ENCODE assay signal across 1 cellular context in the genomic region with DNA sequence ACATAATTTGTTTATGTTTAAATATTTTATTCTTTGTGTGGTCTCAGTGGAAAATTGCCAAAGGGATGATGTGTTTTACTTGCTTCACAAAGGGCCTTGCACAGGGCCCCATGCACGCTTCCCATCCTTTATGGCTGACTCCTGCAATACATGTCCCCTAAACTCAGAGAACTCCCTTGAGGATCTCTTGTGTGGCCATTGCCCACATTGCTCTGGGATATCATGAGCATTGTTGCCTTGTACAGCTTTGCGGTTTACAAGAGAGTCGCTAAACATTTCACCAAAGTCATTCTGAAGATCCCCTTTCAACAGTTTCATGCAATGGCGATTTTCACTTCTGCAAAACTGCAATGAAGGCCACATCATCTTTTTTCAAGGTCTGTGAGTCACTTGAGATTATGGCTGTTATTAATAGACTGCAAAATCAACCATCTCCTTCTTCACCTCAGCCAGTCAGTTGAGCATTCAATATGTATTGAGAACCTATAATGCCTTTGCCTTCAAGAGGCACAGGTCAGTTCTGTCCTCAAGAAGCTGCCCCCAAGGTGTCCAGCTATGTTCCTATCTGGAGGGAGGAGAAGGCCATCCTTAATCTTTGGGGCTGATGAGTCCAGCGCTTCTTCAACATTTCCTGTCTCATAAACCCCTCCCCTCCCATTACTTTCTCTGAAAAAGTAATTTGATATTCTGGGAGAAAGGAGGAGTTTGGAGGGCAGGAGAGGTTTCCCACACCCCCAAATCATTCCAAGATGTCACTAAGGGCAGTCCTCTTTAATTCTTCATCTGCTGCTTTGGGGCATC.
TF ChIP-seq lines count a peak whose summit lies in the region.

No MANE protein-coding gene starts in this region.

TF ChIP-seq in K562, 482 proteins besides CTCF, POLR2A, EP300 and RAD21 (continued from another document and continues in another):
- TF ChIP-seq, protein P1, sequence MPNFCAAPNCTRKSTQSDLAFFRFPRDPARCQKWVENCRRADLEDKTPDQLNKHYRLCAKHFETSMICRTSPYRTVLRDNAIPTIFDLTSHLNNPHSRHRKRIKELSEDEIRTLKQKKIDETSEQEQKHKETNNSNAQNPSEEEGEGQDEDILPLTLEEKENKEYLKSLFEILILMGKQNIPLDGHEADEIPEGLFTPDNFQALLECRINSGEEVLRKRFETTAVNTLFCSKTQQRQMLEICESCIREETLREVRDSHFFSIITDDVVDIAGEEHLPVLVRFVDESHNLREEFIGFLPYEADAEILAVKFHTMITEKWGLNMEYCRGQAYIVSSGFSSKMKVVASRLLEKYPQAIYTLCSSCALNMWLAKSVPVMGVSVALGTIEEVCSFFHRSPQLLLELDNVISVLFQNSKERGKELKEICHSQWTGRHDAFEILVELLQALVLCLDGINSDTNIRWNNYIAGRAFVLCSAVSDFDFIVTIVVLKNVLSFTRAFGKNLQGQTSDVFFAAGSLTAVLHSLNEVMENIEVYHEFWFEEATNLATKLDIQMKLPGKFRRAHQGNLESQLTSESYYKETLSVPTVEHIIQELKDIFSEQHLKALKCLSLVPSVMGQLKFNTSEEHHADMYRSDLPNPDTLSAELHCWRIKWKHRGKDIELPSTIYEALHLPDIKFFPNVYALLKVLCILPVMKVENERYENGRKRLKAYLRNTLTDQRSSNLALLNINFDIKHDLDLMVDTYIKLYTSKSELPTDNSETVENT (CRISPR knock-in tag; IDR thresholded peaks at IDR 0.05), result no peak
- TF ChIP-seq PHF21A (IDR thresholded peaks at IDR 0.05; ENCODE audit: borderline replicate concordance, low read depth) (no peak), ZNF740 (CRISPR knock-in tag; IDR thresholded peaks at IDR 0.05) (no peak), ZNF740 (tag; IDR thresholded peaks at IDR 0.05) (no peak), ZSCAN29 (IDR thresholded peaks at IDR 0.05) (no peak), CC2D1A (IDR thresholded peaks at IDR 0.05) (no peak), ZNF280B (CRISPR knock-in tag; IDR thresholded peaks at IDR 0.05) (no peak), BRD4 (IDR thresholded peaks at IDR 0.05) (0 out of 2 replicates have a peak, but pooled peaks have one; percentile 66), RBM17 (IDR thresholded peaks at IDR 0.05; ENCODE audit: borderline replicate concordance, low read depth, low read length) (no peak), TRIM24 (IDR thresholded peaks at IDR 0.05) (no peak; a peak in 1 of 4 replicates), CTBP1 (IDR thresholded peaks at IDR 0.05; ENCODE audit: borderline replicate concordance) (0 out of 2 replicates have a peak, but pooled peaks have one; percentile 36), CHD2 (IDR thresholded peaks at IDR 0.05; ENCODE audit: low read depth, low read length) (no peak), XRCC4 (IDR thresholded peaks at IDR 0.05; ENCODE audit: extremely low read depth, insufficient read depth, insufficient read length) (no peak), RBFOX2 (IDR thresholded peaks at IDR 0.05; ENCODE audit: low read depth, low read length) (no peak), PRPF4 (IDR thresholded peaks at IDR 0.05; ENCODE audit: insufficient read depth, low read depth, low read length, poor library complexity, severe bottlenecking) (no peak), POLR2B (IDR thresholded peaks at IDR 0.05; ENCODE audit: low read depth, partially characterized antibody) (no peak), POLR2G (IDR thresholded peaks at IDR 0.05; ENCODE audit: low read depth, low read length) (no peak), CHCHD3 (CRISPR knock-in tag; IDR thresholded peaks at IDR 0.05) (no peak), CLOCK (CRISPR knock-in tag; IDR thresholded peaks at IDR 0.05; ENCODE audit: borderline replicate concordance) (no peak), SNIP1 (IDR thresholded peaks at IDR 0.05; ENCODE audit: low read depth) (no peak), ZSCAN32 (CRISPR knock-in tag; IDR thresholded peaks at IDR 0.05) (no peak), MTF1 (CRISPR knock-in tag; IDR thresholded peaks at IDR 0.05; ENCODE audit: borderline replicate concordance) (no peak), BMI1 (IDR thresholded peaks at IDR 0.05; ENCODE audit: low read length) (no peak), BRCA1 (IDR thresholded peaks at IDR 0.05) (no peak), BRCA1 (CRISPR knock-in tag; IDR thresholded peaks at IDR 0.05) (no peak), NONO (IDR thresholded peaks at IDR 0.05; ENCODE audit: low read depth in 2 of 2, low read length in 1 of 2) (no peak), SIN3B (IDR thresholded peaks at IDR 0.05; ENCODE audit: low read depth) (no peak), ZNF146 (CRISPR knock-in tag; IDR thresholded peaks at IDR 0.05; ENCODE audit: unreplicated experiment) (no peak), FOXO4 (CRISPR knock-in tag; IDR thresholded peaks at IDR 0.05) (no peak), BHLHE40 (IDR thresholded peaks at IDR 0.05; ENCODE audit: low read length) (no peak), ZNF431 (CRISPR knock-in tag; IDR thresholded peaks at IDR 0.05) (no peak)
- TF ChIP-seq, protein P2, sequence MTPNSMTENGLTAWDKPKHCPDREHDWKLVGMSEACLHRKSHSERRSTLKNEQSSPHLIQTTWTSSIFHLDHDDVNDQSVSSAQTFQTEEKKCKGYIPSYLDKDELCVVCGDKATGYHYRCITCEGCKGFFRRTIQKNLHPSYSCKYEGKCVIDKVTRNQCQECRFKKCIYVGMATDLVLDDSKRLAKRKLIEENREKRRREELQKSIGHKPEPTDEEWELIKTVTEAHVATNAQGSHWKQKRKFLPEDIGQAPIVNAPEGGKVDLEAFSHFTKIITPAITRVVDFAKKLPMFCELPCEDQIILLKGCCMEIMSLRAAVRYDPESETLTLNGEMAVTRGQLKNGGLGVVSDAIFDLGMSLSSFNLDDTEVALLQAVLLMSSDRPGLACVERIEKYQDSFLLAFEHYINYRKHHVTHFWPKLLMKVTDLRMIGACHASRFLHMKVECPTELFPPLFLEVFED (CRISPR knock-in tag; conservative IDR thresholded peaks at IDR 0.05), result no peak
- TF ChIP-seq, protein P3, sequence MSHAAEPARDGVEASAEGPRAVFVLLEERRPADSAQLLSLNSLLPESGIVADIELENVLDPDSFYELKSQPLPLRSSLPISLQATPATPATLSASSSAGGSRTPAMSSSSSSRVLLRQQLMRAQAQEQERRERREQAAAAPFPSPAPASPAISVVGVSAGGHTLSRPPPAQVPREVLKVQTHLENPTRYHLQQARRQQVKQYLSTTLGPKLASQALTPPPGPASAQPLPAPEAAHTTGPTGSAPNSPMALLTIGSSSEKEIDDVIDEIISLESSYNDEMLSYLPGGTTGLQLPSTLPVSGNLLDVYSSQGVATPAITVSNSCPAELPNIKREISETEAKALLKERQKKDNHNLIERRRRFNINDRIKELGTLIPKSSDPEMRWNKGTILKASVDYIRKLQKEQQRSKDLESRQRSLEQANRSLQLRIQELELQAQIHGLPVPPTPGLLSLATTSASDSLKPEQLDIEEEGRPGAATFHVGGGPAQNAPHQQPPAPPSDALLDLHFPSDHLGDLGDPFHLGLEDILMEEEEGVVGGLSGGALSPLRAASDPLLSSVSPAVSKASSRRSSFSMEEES (CRISPR knock-in tag; IDR thresholded peaks at IDR 0.05), result no peak
- TF ChIP-seq, protein P4, sequence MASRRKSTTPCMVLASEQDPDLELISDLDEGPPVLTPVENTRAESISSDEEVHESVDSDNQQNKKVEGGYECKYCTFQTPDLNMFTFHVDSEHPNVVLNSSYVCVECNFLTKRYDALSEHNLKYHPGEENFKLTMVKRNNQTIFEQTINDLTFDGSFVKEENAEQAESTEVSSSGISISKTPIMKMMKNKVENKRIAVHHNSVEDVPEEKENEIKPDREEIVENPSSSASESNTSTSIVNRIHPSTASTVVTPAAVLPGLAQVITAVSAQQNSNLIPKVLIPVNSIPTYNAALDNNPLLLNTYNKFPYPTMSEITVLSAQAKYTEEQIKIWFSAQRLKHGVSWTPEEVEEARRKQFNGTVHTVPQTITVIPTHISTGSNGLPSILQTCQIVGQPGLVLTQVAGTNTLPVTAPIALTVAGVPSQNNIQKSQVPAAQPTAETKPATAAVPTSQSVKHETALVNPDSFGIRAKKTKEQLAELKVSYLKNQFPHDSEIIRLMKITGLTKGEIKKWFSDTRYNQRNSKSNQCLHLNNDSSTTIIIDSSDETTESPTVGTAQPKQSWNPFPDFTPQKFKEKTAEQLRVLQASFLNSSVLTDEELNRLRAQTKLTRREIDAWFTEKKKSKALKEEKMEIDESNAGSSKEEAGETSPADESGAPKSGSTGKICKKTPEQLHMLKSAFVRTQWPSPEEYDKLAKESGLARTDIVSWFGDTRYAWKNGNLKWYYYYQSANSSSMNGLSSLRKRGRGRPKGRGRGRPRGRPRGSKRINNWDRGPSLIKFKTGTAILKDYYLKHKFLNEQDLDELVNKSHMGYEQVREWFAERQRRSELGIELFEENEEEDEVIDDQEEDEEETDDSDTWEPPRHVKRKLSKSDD (conservative IDR thresholded peaks at IDR 0.05; ENCODE audit: low read length), result no peak
- TF ChIP-seq, protein P5, sequence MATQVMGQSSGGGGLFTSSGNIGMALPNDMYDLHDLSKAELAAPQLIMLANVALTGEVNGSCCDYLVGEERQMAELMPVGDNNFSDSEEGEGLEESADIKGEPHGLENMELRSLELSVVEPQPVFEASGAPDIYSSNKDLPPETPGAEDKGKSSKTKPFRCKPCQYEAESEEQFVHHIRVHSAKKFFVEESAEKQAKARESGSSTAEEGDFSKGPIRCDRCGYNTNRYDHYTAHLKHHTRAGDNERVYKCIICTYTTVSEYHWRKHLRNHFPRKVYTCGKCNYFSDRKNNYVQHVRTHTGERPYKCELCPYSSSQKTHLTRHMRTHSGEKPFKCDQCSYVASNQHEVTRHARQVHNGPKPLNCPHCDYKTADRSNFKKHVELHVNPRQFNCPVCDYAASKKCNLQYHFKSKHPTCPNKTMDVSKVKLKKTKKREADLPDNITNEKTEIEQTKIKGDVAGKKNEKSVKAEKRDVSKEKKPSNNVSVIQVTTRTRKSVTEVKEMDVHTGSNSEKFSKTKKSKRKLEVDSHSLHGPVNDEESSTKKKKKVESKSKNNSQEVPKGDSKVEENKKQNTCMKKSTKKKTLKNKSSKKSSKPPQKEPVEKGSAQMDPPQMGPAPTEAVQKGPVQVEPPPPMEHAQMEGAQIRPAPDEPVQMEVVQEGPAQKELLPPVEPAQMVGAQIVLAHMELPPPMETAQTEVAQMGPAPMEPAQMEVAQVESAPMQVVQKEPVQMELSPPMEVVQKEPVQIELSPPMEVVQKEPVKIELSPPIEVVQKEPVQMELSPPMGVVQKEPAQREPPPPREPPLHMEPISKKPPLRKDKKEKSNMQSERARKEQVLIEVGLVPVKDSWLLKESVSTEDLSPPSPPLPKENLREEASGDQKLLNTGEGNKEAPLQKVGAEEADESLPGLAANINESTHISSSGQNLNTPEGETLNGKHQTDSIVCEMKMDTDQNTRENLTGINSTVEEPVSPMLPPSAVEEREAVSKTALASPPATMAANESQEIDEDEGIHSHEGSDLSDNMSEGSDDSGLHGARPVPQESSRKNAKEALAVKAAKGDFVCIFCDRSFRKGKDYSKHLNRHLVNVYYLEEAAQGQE (CRISPR knock-in tag; IDR thresholded peaks at IDR 0.05; ENCODE audit: low read depth), result no peak
